ENCODE assay signal across 8 cellular contexts in genomic region chr3:100047455-100048141, GRCh38.
A peak's percentile ranks its signal among the peaks of the same experiment; 100 is the strongest.
DNase-seq lines count a peak whose midpoint lies in the region; ATAC-seq and TF ChIP-seq lines count a peak whose summit lies in the region.

No MANE protein-coding gene starts in this region.

- no peak overlapping the region for H3K4me3 ChIP-seq in naive thymus-derived CD4-positive, alpha-beta T cell (ENCODE audit: low read length)

- no peaks in the 10 kb centered on the region for H3K4me1 ChIP-seq in naive thymus-derived CD4-positive, alpha-beta T cell (ENCODE audit: control insufficient read depth in 2 of 2, insufficient read depth in 2 of 2, low read length in 2 of 2)

- peak overlapping the region; percentile 82 for H3K27ac Mint-ChIP-seq in chondrocyte (ENCODE audit: unreplicated experiment)
- no peak overlapping the region for H3K27ac Mint-ChIP-seq in naive thymus-derived CD4-positive, alpha-beta T cell

- POLR2A ChIA-PET in naive thymus-derived CD4-positive, alpha-beta T cell (lab: Charles Lee): no interaction called here

- intact Hi-C loops in naive thymus-derived CD4-positive, alpha-beta T cell (cut with micrococcal nuclease): no loop called here

- H3K36me3 Mint-ChIP-seq in chondrocyte (ENCODE audit: low read depth): no peaks in the 10 kb centered on the region
- H3K36me3 Mint-ChIP-seq in naive thymus-derived CD4-positive, alpha-beta T cell: peaks cover 0 to 4% (median 3%) of the 10 kb centered on the region in 5 donors

- no peaks in the 10 kb centered on the region for H3K9me3 Mint-ChIP-seq in chondrocyte (ENCODE audit: low read depth)
- peaks cover 0 to 1% (median 0%) of the 10 kb centered on the region in 11 donors for H3K9me3 Mint-ChIP-seq in naive thymus-derived CD4-positive, alpha-beta T cell

- peak; percentile 77 for ATAC-seq in HG02798 (IDR thresholded peaks at IDR 0.05; ENCODE audit: poor library complexity, unreplicated experiment)
- ATAC-seq in naive thymus-derived CD4-positive, alpha-beta T cell: peak; percentile 71

- H3K27ac ChIP-seq in naive thymus-derived CD4-positive, alpha-beta T cell (ENCODE audit: low read depth, low read length): no peak overlapping the region

- CTCF ChIA-PET in naive thymus-derived CD4-positive, alpha-beta T cell (lab: Charles Lee): no interaction called here

- H3K27me3 ChIP-seq in naive thymus-derived CD4-positive, alpha-beta T cell (ENCODE audit: control insufficient read depth in 2 of 2, insufficient read depth in 2 of 2, low read length in 2 of 2): no peaks in the 10 kb centered on the region

- peak; percentile 8 for DNase-seq in stimulated activated CD4-positive, alpha-beta T cell treated with anti-CD3 and anti-CD28 coated beads, Interleukin-15, amount 100 ng/mL, for 24 hours
- DNase-seq in stimulated activated CD4-positive, alpha-beta T cell treated with anti-CD3 and anti-CD28 coated beads, Interleukin-4, amount 100 ng/mL, for 4 hours: no peak
- DNase-seq in NCI-H526 (lab: John Stamatoyannopoulos, UW) (peak; percentile 95 to 98), chondrocyte (ENCODE audit: low spot score) (no peak), NCI-H2081 (lab: John Stamatoyannopoulos, UW) (no peak), NCI-H2171 treated with DMSO at 0.1 percent for 48 hours (lab: John Stamatoyannopoulos, UW) (no peak)
- no peak for DNase-seq in naive thymus-derived CD4-positive, alpha-beta T cell

- no peak overlapping the region for H3K4me3 Mint-ChIP-seq in chondrocyte (ENCODE audit: unreplicated experiment)
- no peak overlapping the region for H3K4me3 Mint-ChIP-seq in naive thymus-derived CD4-positive, alpha-beta T cell

- H3K36me3 ChIP-seq in naive thymus-derived CD4-positive, alpha-beta T cell (ENCODE audit: control insufficient read depth in 2 of 3, insufficient read depth in 3 of 3, low read length in 3 of 3): no peaks in the 10 kb centered on the region

- no peaks in the 10 kb centered on the region for H3K27me3 Mint-ChIP-seq in chondrocyte (ENCODE audit: low read depth)
- no peaks in the 10 kb centered on the region for H3K27me3 Mint-ChIP-seq in naive thymus-derived CD4-positive, alpha-beta T cell

- peak; percentile 10 for TF ChIP-seq CTCF in chondrocyte (IDR thresholded peaks at IDR 0.05)

- peaks cover 55% of the 10 kb centered on the region for H3K4me1 Mint-ChIP-seq in chondrocyte (ENCODE audit: low read depth)
- H3K4me1 Mint-ChIP-seq in naive thymus-derived CD4-positive, alpha-beta T cell: peaks cover 0 to 11% (median 0%) of the 10 kb centered on the region in 7 donors

- H3K9me3 ChIP-seq in naive thymus-derived CD4-positive, alpha-beta T cell (ENCODE audit: control insufficient read depth in 2 of 3, low read length in 3 of 3): no peaks in the 10 kb centered on the region

Comparison
In these comparisons a context has a peak if more than half of its experiments do, and no peak if none do; other contexts are left out.
1. DNase-seq: peak in stimulated activated CD4-positive, alpha-beta T cell treated with anti-CD3 and anti-CD28 coated beads, Interleukin-15, amount 100 ng/mL, for 24 hours (single experiment) and NCI-H526 (2 of 2); none in stimulated activated CD4-positive, alpha-beta T cell treated with anti-CD3 and anti-CD28 coated beads, Interleukin-4, amount 100 ng/mL, for 4 hours (0 of 2), chondrocyte (single experiment), naive thymus-derived CD4-positive, alpha-beta T cell (0 of 9), NCI-H2081 (0 of 2) and NCI-H2171 treated with DMSO at 0.1 percent for 48 hours (single experiment).